ENCODE assay signal across 8 cellular contexts in the genomic region with DNA sequence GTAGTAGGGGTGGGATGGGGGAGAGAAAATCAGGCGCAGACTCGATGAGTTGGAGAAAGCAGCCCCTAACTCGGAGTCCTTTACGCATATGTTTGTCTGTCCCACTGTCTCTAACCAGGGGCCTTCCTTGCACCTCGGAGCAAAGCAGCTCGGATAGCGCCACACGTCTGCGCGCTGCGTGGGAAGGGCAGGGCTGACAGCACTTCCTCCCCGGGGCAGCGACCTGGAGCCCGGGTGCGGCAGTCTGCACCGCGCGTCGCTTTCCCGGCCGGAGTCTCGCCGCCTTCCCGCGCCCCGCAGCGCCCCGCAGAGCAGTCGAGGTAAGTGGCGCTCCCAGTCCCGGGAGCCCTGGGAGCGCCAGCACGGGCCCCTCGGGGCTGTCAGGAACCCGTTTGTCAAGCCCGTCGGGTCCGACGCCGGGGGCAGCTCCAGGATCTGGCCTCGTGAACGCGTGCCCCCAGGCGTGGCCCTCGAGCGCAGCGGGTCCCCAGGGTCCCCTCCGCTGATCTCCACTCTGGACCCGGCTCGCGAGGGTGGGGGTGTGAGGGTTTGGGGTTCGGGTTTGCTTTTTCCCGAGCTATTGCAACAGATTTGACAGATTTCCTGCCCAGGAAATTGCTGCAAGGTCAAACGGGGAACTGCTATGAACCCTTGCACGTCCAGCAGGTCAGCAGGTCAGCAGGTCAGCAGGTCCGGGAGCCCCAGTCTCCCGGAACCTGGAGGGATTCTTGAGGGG. TPM values are rescaled to one million over a fixed set of nuclear protein-coding genes. Genes with fewer than 3 reads are reported as not detected.
A peak's percentile ranks its signal among the peaks of the same experiment; 100 is the strongest.
DNase-seq lines count a peak whose midpoint lies in the region; ATAC-seq and TF ChIP-seq lines count a peak whose summit lies in the region.

No MANE protein-coding gene starts in this region.

- H3K27me3 ChIP-seq in colonic mucosa (no peaks in the 10 kb centered on the region), mononuclear cell (ENCODE audit: insufficient read depth, low read length) (no peaks in the 10 kb centered on the region)

- H3K4me1 Mint-ChIP-seq in activated B cell treated with CpG ODN at 0.5 μM for 24 hours (peaks cover 57% of the 10 kb centered on the region), type B pancreatic cell (ENCODE audit: unreplicated experiment) (no peaks in the 10 kb centered on the region)

- peak overlapping the region; percentile 51 to 63 for H3K9ac ChIP-seq in colonic mucosa (ENCODE audit: low read depth in 2 of 2, low read length in 2 of 2)

- CTCF ChIA-PET in activated B cell treated with CpG ODN at 0.5 μM for 24 hours (lab: Charles Lee) = interaction anchor here (1.5 to 1.8 kb wide), 2 partner anchors 8 to 42 kb away, joined by 4 to 5 read pairs; no protein-coding TSS in a partner anchor

- no peaks in the 10 kb centered on the region for H3K9me3 ChIP-seq in colonic mucosa
- H3K9me3 ChIP-seq in mononuclear cell (ENCODE audit: low read depth, low read length) = no peaks in the 10 kb centered on the region

- H3K27ac Mint-ChIP-seq in activated B cell treated with CpG ODN at 0.5 μM for 24 hours (peak overlapping the region; percentile 96), type B pancreatic cell (no peak overlapping the region)

- H3K27me3 Mint-ChIP-seq in activated B cell treated with CpG ODN at 0.5 μM for 24 hours = no peaks in the 10 kb centered on the region
- peaks cover 34% of the 10 kb centered on the region for H3K27me3 Mint-ChIP-seq in type B pancreatic cell

- H3K9me3 Mint-ChIP-seq in activated B cell treated with CpG ODN at 0.5 μM for 24 hours (no peaks in the 10 kb centered on the region), type B pancreatic cell (no peaks in the 10 kb centered on the region)

- H3K4me1 ChIP-seq in colonic mucosa (no peaks in the 10 kb centered on the region), mononuclear cell (ENCODE audit: insufficient read depth, low read length) (peaks cover 61% of the 10 kb centered on the region)

- H3K4me3 Mint-ChIP-seq in activated B cell treated with CpG ODN at 0.5 μM for 24 hours (peak overlapping the region; percentile 93), type B pancreatic cell (no peak overlapping the region)

- H3K4me3 ChIP-seq in colonic mucosa = peak overlapping the region; percentile 41
- peak overlapping the region; percentile 88 for H3K4me3 ChIP-seq in mononuclear cell (ENCODE audit: low read length)

- H3K36me3 ChIP-seq in colonic mucosa = no peaks in the 10 kb centered on the region

- ATAC-seq in GM18909 (IDR thresholded peaks at IDR 0.05; ENCODE audit: poor library complexity, unreplicated experiment) = peak; percentile 60
- peak; percentile 27 for ATAC-seq in HG03108 (IDR thresholded peaks at IDR 0.05; ENCODE audit: unreplicated experiment)
- peak; percentile 72 for ATAC-seq in activated B cell treated with CpG ODN at 0.5 μM for 24 hours (ENCODE audit: low read depth)

- intact Hi-C loops in activated B cell treated with CpG ODN at 0.5 μM for 24 hours (cut with micrococcal nuclease) = loop anchor here (1.0 to 5.0 kb wide), 8 partner anchors 9 to 422 kb away; a partner anchor contains a TSS
- intact Hi-C loops in colonic mucosa (cut with DNase I) = no loop called here

- TF ChIP-seq CTCF in activated B cell treated with CpG ODN at 0.5 μM for 24 hours (IDR thresholded peaks at IDR 0.05) (no peak), colonic mucosa (IDR thresholded peaks at IDR 0.05) (no peak), type B pancreatic cell (conservative IDR thresholded peaks at IDR 0.05) (no peak)

- peak; percentile 54 for DNase-seq in activated B cell treated with CpG ODN at 0.5 μM for 24 hours
- peak; percentile 34 for DNase-seq in colonic mucosa
- peak; percentile 47 to 76 (median 57) for DNase-seq in stimulated activated naive CD4-positive, alpha-beta T cell (lab: John Stamatoyannopoulos, UW)
- DNase-seq in superior temporal gyrus (ENCODE audit: extremely low spot score) = no peak
- DNase-seq in type B pancreatic cell (ENCODE audit: extremely low spot score, unreplicated experiment) = no peak

- POLR2A ChIA-PET in activated B cell treated with CpG ODN at 0.5 μM for 24 hours (lab: Charles Lee) = interaction anchor here (0.8 to 3.5 kb wide), 17 partner anchors 8 to 716 kb away, joined by 3 to 39 read pairs (median 5); a partner anchor contains a TSS

- peak overlapping the region; percentile 77 for H3K27ac ChIP-seq in colonic mucosa

- H3K36me3 Mint-ChIP-seq in activated B cell treated with CpG ODN at 0.5 μM for 24 hours (ENCODE audit: low read depth) (peaks cover 23% of the 10 kb centered on the region), type B pancreatic cell (no peaks in the 10 kb centered on the region)

RNA-seq across cellular contexts. Expression of a gene that starts 0.6 kb away (rescaled TPM):
- total RNA-seq in activated B cell treated with CpG ODN at 0.5 μM for 24 hours = 79.1 and 85.5 TPM in 2 replicates
- 1 to 10 TPM; 2.1 to 2.8 TPM for total RNA-seq in colonic mucosa
- 38.0 TPM for total RNA-seq in mononuclear cell
- total RNA-seq in type B pancreatic cell (ENCODE audit: low replicate concordance) = 0.12 and 0.48 TPM in 2 replicates

Comparison
In these comparisons a context has a peak if more than half of its experiments do, and no peak if none do; other contexts are left out.
1. DNase-seq: peak in activated B cell treated with CpG ODN at 0.5 μM for 24 hours (single experiment), colonic mucosa (single experiment) and stimulated activated naive CD4-positive, alpha-beta T cell (6 of 6); none in superior temporal gyrus (single experiment) and type B pancreatic cell (single experiment).
2. RNA of a gene that starts 0.6 kb away (total RNA-seq): 79.1 to 85.5 TPM in activated B cell treated with CpG ODN at 0.5 μM for 24 hours and 38.0 TPM in mononuclear cell (single experiment); 2.1 to 2.8 TPM in colonic mucosa and 0.12 to 0.48 TPM in type B pancreatic cell; every median in the first group is over 10 times any median in the second.
3. Peak in every context shown above with its lines, with median percentiles within 50 percentile points of each other: ATAC-seq.